In the genomic region with DNA sequence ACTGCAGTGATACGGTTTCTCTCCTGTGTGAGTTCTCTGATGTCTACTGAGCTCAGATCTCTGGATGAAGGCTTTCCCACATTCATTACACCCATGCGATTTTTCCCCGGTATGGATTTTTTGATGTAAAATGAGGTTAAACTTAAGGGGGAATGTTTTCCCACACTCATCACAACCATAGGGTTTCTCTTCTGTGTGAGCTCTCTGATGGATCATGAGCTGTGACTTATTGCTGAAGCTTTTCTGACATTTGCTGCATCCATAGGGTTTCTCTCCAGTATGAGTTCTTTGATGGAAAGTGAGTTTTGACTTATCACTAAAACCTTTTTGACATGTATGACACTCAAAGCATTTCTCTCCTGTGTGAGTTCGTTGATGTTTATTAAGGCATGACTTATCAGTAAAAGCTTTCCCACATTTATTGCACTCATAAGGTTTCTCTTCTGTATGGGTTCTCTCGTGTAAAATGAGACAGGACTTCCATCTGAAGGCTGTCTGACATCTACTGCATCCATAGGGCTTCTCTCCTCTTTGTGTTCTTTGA, we compare ENCODE assay signal across 18 cellular contexts. TPM values are rescaled to one million over a fixed set of nuclear protein-coding genes. Genes with fewer than 3 reads are reported as not detected.
A peak's percentile ranks its signal among the peaks of the same experiment; 100 is the strongest.
DNase-seq lines count a peak whose midpoint lies in the region; ATAC-seq, FAIRE-seq and TF ChIP-seq lines count a peak whose summit lies in the region.
"Had no signal": no experiment of that assay in that cellular context is flagged by ENCODE, and none has a peak within 500 bp of the region (broad histone marks: within the 10 kb centered on the region; RNA-seq: fewer than 3 reads in every experiment).

No MANE protein-coding gene starts in this region.

- H3K79me1 ChIP-seq in H1 (ENCODE audit: low read depth, low read length): no peaks in the 10 kb centered on the region

- H3F3A ChIP-seq in GM23338 (replicated peaks; ENCODE audit: low read depth): 0 out of 2 replicates have a peak, but pooled peaks cover 10% of the 10 kb centered on the region

- no peak for TF ChIP-seq EP300 in H1 (IDR thresholded peaks at IDR 0.05; ENCODE audit: borderline replicate concordance in 1 of 2, low read depth in 2 of 2, low read length in 2 of 2)

- in situ Hi-C loops in GM13977 (cut with MboI; ENCODE audit: low pct_unique_long_range_greater_than_20kb, low sequenced_read_pairs, unreplicated experiment): no loop called here

- no peak overlapping the region for H2BK20ac ChIP-seq in H1 (ENCODE audit: low read length)

- TF ChIP-seq CTCF in GM23338 (conservative IDR thresholded peaks at IDR 0.05; ENCODE audit: low read depth in 2 of 2) (no peak), H1 (IDR thresholded peaks at IDR 0.05; ENCODE audit: control extremely low read depth in 1 of 3, insufficient read depth in 1 of 3, low read depth in 1 of 3, low read length in 3 of 3) (no peak), GM13977 (IDR thresholded peaks at IDR 0.05; ENCODE audit: extremely low read depth, insufficient read depth, missing control alignments) (no peak)

- H3K4me3 ChIP-seq in BLaER1 (peak overlapping the region; percentile 27; the same call in 1 of the 2 replicates), GM23338 (peak overlapping the region; percentile 30; the same call in 1 of the 2 replicates), H1 (ENCODE audit: extremely low read depth in 1 of 4, insufficient read depth in 2 of 4, low read depth in 3 of 4, low read length in 4 of 4) (no peak overlapping the region)

- DNase-seq in GM23338 (ENCODE audit: low spot score) (no peak), OCI-M1 (lab: John Stamatoyannopoulos, UW) (peak; percentile 24), H1 (ENCODE audit: low read depth in 1 of 2, low spot score in 2 of 2) (no peak), GM13977 (ENCODE audit: low spot score) (no peak), NCI-H524 (lab: John Stamatoyannopoulos, UW) (no peak), NCI-H510A (lab: John Stamatoyannopoulos, UW) (no peak)
- DNase-seq: C1 segment of cervical spinal cord; CD4-positive, CD25-positive, alpha-beta regulatory T cell; CD8-positive, alpha-beta memory T cell; COR-L47; DMS 273 treated with DMSO at 0.1 percent for 48 hours; DMS79 treated with DMSO at 0.1 percent for 48 hours; GF-D8; H7 had no signal

- H3K4me1 Mint-ChIP-seq in GM23338: 0 out of 3 replicates have a peak, but pooled peaks cover 2% of the 10 kb centered on the region
- H3K4me1 Mint-ChIP-seq: CD4-positive, CD25-positive, alpha-beta regulatory T cell; CD8-positive, alpha-beta memory T cell had no signal

- FAIRE-seq in H1 (lab: Jason Lieb, UNC): no peak
- FAIRE-seq: GM19239 had no signal

- peaks cover 82% of the 10 kb centered on the region for H3K36me3 Mint-ChIP-seq in GM23338 (ENCODE audit: low read depth)

- H3K27me3 ChIP-seq in BLaER1 (no peaks in the 10 kb centered on the region), GM23338 (ENCODE audit: insufficient read depth) (no peaks in the 10 kb centered on the region), H1 (replicated peaks in 1 of 4; ENCODE audit: control insufficient read depth in 3 of 4, extremely low read depth in 1 of 4, insufficient read depth in 3 of 4, low read length in 3 of 4) (no peaks in the 10 kb centered on the region)

- CTCF ChIA-PET in H1 (lab: Charles Lee; ENCODE audit: partially characterized antibody): interaction anchor here (1.0 kb wide), 1 partner anchor 24 kb away, joined by 3 read pairs; no protein-coding TSS in a partner anchor

- H2BK12ac ChIP-seq in H1 (ENCODE audit: low read depth, low read length): no peak overlapping the region

- H4K91ac ChIP-seq in H1 (replicated peaks; ENCODE audit: insufficient read length, low read length): no peak overlapping the region

- H3K9me3 ChIP-seq in BLaER1: peaks cover 99% of the 10 kb centered on the region
- peaks cover 89 to 94% of the 10 kb centered on the region in 2 experiments for H3K9me3 ChIP-seq in H1 (ENCODE audit: insufficient read depth in 2 of 2, low read depth in 1 of 2, low read length in 1 of 2)

- ATAC-seq in GM23338: no peak

- no peak overlapping the region for H3K4me3 Mint-ChIP-seq in GM23338
- H3K4me3 Mint-ChIP-seq: B cell; CD8-positive, alpha-beta memory T cell had no signal

- no peaks in the 10 kb centered on the region for H3K23me2 ChIP-seq in H1 (ENCODE audit: low read depth, low read length)

- no peak overlapping the region for H3K14ac ChIP-seq in H1 (ENCODE audit: insufficient read length)

- no peak overlapping the region for H3K18ac ChIP-seq in H1 (ENCODE audit: extremely low read depth, low read length)

- TF ChIP-seq POLR2A in H1 (IDR thresholded peaks at IDR 0.05; ENCODE audit: control extremely low read depth in 1 of 2, low read depth in 2 of 2, low read length in 2 of 2): no peak

- H3K56ac ChIP-seq in H1 (replicated peaks; ENCODE audit: insufficient read length, low read depth, low read length): no peak overlapping the region

- H4K20me1 ChIP-seq in BLaER1: no peaks in the 10 kb centered on the region
- H4K20me1 ChIP-seq in GM23338 (replicated peaks; ENCODE audit: insufficient read depth): no peaks in the 10 kb centered on the region
- no peaks in the 10 kb centered on the region for H4K20me1 ChIP-seq in H1 (replicated peaks in 1 of 2; ENCODE audit: control insufficient read depth in 1 of 2, insufficient read depth in 2 of 2, low read length in 2 of 2)

- H3K4me1 ChIP-seq in BLaER1 (peaks cover 5% of the 10 kb centered on the region; the same call in 1 of the 2 replicates), GM23338 (ENCODE audit: insufficient read depth) (0 out of 2 replicates have a peak, but pooled peaks cover under 1% of the 10 kb centered on the region), H1 (replicated peaks in 1 of 4; ENCODE audit: control insufficient read depth in 3 of 4, insufficient read depth in 4 of 4, low read length in 3 of 4) (no peaks in the 10 kb centered on the region)

- H3K9me2 ChIP-seq in GM23338 (ENCODE audit: insufficient read depth): no peaks in the 10 kb centered on the region; the same call in 1 of the 2 replicates

- H3K27me3 Mint-ChIP-seq in GM23338 (ENCODE audit: insufficient read depth, low read depth, poor library complexity): peaks cover 5% of the 10 kb centered on the region
- H3K27me3 Mint-ChIP-seq: B cell; CD4-positive, CD25-positive, alpha-beta regulatory T cell had no signal

- H2BK120ac ChIP-seq in H1 (replicated peaks; ENCODE audit: low read depth, low read length): no peak overlapping the region

- no peak overlapping the region for H2BK5ac ChIP-seq in H1 (ENCODE audit: low read depth, low read length)

- POLR2A ChIA-PET in H1 (lab: Charles Lee; ENCODE audit: partially characterized antibody): interaction anchor here (1.3 to 1.9 kb wide), 3 partner anchors 8 to 11 kb away, joined by 4 to 6 read pairs (median 6); no protein-coding TSS in a partner anchor

- no peak overlapping the region for H3K4ac ChIP-seq in H1 (replicated peaks; ENCODE audit: insufficient read length, low read depth, low read length)

- H3K4me2 ChIP-seq in BLaER1 (no peak overlapping the region), GM23338 (no peak overlapping the region), H1 (ENCODE audit: insufficient read depth in 1 of 2, low read depth in 2 of 2, low read length in 2 of 2) (no peak overlapping the region)
- H3K4me2 ChIP-seq: KMS-11 had no signal

- no peak overlapping the region for H3K9ac ChIP-seq in BLaER1
- no peak overlapping the region for H3K9ac ChIP-seq in H1 (replicated peaks in 1 of 4; ENCODE audit: extremely low read depth in 1 of 4, low read depth in 3 of 4, low read length in 3 of 4)
- H3K9ac ChIP-seq: KMS-11 had no signal

- WGBS in H1 (ENCODE audit: extremely low coverage in 1 of 2, insufficient coverage in 1 of 2, insufficient read length in 1 of 2, insufficient replicate concordance in 2 of 2, low coverage in 1 of 2, low lambda C conversion rate in 2 of 2, missing lambda C conversion rate in 1 of 2), 2 experiments: 92% methylated on average over 5 of the region's 5 CpGs; no CpG with 5 or more reads in 1 of the 2 experiments

- H3K9me3 Mint-ChIP-seq in GM23338: peaks cover 99% of the 10 kb centered on the region

- no peak overlapping the region for H4K8ac ChIP-seq in H1 (ENCODE audit: extremely low read depth, insufficient read depth, low read length)

- no peak overlapping the region for H3K23ac ChIP-seq in H1 (ENCODE audit: insufficient read length)

- H3K27ac Mint-ChIP-seq in GM23338: no peak overlapping the region
- H3K27ac Mint-ChIP-seq: B cell; CD4-positive, CD25-positive, alpha-beta regulatory T cell; CD8-positive, alpha-beta memory T cell had no signal

- H2BK15ac ChIP-seq in H1 (ENCODE audit: low read length): no peak overlapping the region

- H3K36me3 ChIP-seq in BLaER1 (no peaks in the 10 kb centered on the region), GM23338 (ENCODE audit: insufficient read depth) (peaks cover 70% of the 10 kb centered on the region), H1 (ENCODE audit: control insufficient read depth in 2 of 4, insufficient read depth in 4 of 4, low read length in 3 of 4) (peaks cover 0 to 28% (median 7%) of the 10 kb centered on the region in 4 experiments; a peak in 3 of 8 replicates)

- no peak overlapping the region for H4K5ac ChIP-seq in H1 (ENCODE audit: insufficient read length, low read depth, low read length)

- no peak overlapping the region for H2AK5ac ChIP-seq in H1 (ENCODE audit: low read depth, low read length)

- no peak overlapping the region for H2AFZ ChIP-seq in GM23338
- H2AFZ ChIP-seq in H1 (ENCODE audit: low read length): no peak overlapping the region

- no peak overlapping the region for H3K27ac ChIP-seq in BLaER1
- no peak overlapping the region for H3K27ac ChIP-seq in GM23338 (ENCODE audit: low read depth)
- H3K27ac ChIP-seq in H1 (ENCODE audit: low read depth, low read length): no peak overlapping the region
- H3K27ac ChIP-seq: KMS-11 had no signal

- TF ChIP-seq RAD21 in H1 (IDR thresholded peaks at IDR 0.05 in 1 of 2, conservative IDR thresholded peaks at IDR 0.05 in 1 of 2; ENCODE audit: low read depth in 2 of 2, low read length in 2 of 2): no peak

- H3K79me2 ChIP-seq in GM23338 (replicated peaks; ENCODE audit: insufficient read depth) (no peaks in the 10 kb centered on the region; the same call in 1 of the 2 replicates), H1 (ENCODE audit: control insufficient read depth in 1 of 2, insufficient read depth in 2 of 2, low read length in 2 of 2) (no peaks in the 10 kb centered on the region)

RNA-seq across cellular contexts. Expression of a gene that starts 10.6 kb away (rescaled TPM):
- 68.9 and 75.5 TPM in 2 replicates for total RNA-seq in GM23338 (2014; rRNA removed; shearing (Covaris generic))
- 29.2 and 40.6 TPM in 2 replicates for polyA plus RNA-seq in GM23338 (2016; fragmentation: Nextera tagmentation; extraction: Ambion mirVana)
- 44.0 and 51.7 TPM in 2 replicates for total RNA-seq in H1 (2021; fragmentation: NEBNext Ultra II Directional; extraction: Animal tissue kit (Norgen Biotek cat#: 25700))
- polyA plus RNA-seq in H1 (2011; rRNA removed): 13.3 and 24.7 TPM in 2 replicates
- polyA plus RNA-seq in H1 (2011; cell fraction: cytosol; rRNA removed): 27.3 TPM
- 21.6 TPM for polyA plus RNA-seq in H1 (2011; cell fraction: nucleus; rRNA removed)
- polyA plus RNA-seq in H1 (2012, experiment 1 of 2): 38.3 to 62.2 TPM (median 44.1 TPM) in 4 replicates
- 4.4 TPM for polyA plus RNA-seq in H1 (2012, experiment 2 of 2)
- 41.7 TPM for polyA plus RNA-seq in H1 (2013, experiment 1 of 2)
- polyA plus RNA-seq in H1 (2013, experiment 2 of 2): 39.4 TPM
- polyA minus RNA-seq in H1 (2011; rRNA and poly(A)+ RNA removed): 82.5 and 117 TPM in 2 replicates
- 38.3 TPM for polyA minus RNA-seq in H1 (2011; cell fraction: cytosol; rRNA and poly(A)+ RNA removed)
- polyA minus RNA-seq in H1 (2011; cell fraction: nucleus; rRNA and poly(A)+ RNA removed): 103 TPM

RNA-seq across cellular contexts. Expression of a gene that starts 11.9 kb away (rescaled TPM):
- 11.6 and 18.1 TPM in 2 replicates for total RNA-seq in GM23338 (2014; rRNA removed; shearing (Covaris generic))
- polyA plus RNA-seq in GM23338 (2016; fragmentation: Nextera tagmentation; extraction: Ambion mirVana) (6.0 and 13.8 TPM in 2 replicates), H1 (2011; rRNA removed) (3.8 and 4.7 TPM in 2 replicates)
- total RNA-seq in H1 (2021; fragmentation: NEBNext Ultra II Directional; extraction: Animal tissue kit (Norgen Biotek cat#: 25700)): 7.5 and 14.2 TPM in 2 replicates
- 8.4 TPM for polyA plus RNA-seq in H1 (2011; cell fraction: cytosol; rRNA removed)
- polyA plus RNA-seq in H1 (2011; cell fraction: nucleus; rRNA removed): 9.5 TPM
- polyA plus RNA-seq in H1 (2012, experiment 1 of 2): 10.5 to 14.7 TPM (median 12.8 TPM) in 4 replicates
- 0.68 TPM for polyA plus RNA-seq in H1 (2012, experiment 2 of 2)
- 6.5 TPM for polyA plus RNA-seq in H1 (2013, experiment 1 of 2)
- 5.7 TPM for polyA plus RNA-seq in H1 (2013, experiment 2 of 2)
- polyA minus RNA-seq in H1 (2011; rRNA and poly(A)+ RNA removed): 27.6 and 32.7 TPM in 2 replicates
- polyA minus RNA-seq in H1 (2011; cell fraction: cytosol; rRNA and poly(A)+ RNA removed): 17.5 TPM
- 36.0 TPM for polyA minus RNA-seq in H1 (2011; cell fraction: nucleus; rRNA and poly(A)+ RNA removed)

RNA-seq across cellular contexts. Expression of a gene that starts 27.6 kb away (rescaled TPM):
- 27.4 and 37.7 TPM in 2 replicates for total RNA-seq in GM23338 (2014; rRNA removed; shearing (Covaris generic))
- polyA plus RNA-seq in GM23338 (2016; fragmentation: Nextera tagmentation; extraction: Ambion mirVana): 11.2 and 18.3 TPM in 2 replicates
- 14.9 and 19.3 TPM in 2 replicates for total RNA-seq in H1 (2021; fragmentation: NEBNext Ultra II Directional; extraction: Animal tissue kit (Norgen Biotek cat#: 25700))
- 11.5 and 13.8 TPM in 2 replicates for polyA plus RNA-seq in H1 (2011; rRNA removed)
- polyA plus RNA-seq in H1 (2011; cell fraction: cytosol; rRNA removed): 21.6 TPM
- 23.1 TPM for polyA plus RNA-seq in H1 (2011; cell fraction: nucleus; rRNA removed)
- 15.0 to 18.5 TPM (median 16.5 TPM) in 4 replicates for polyA plus RNA-seq in H1 (2012, experiment 1 of 2)
- 0.88 TPM for polyA plus RNA-seq in H1 (2012, experiment 2 of 2)
- 15.2 TPM for polyA plus RNA-seq in H1 (2013, experiment 1 of 2)
- 14.5 TPM for polyA plus RNA-seq in H1 (2013, experiment 2 of 2)
- 28.3 and 31.1 TPM in 2 replicates for polyA minus RNA-seq in H1 (2011; rRNA and poly(A)+ RNA removed)
- polyA minus RNA-seq in H1 (2011; cell fraction: cytosol; rRNA and poly(A)+ RNA removed): 8.8 TPM
- polyA minus RNA-seq in H1 (2011; cell fraction: nucleus; rRNA and poly(A)+ RNA removed): 69.6 TPM

Comparison
In these comparisons a context has a peak if more than half of its experiments do, and no peak if none do; other contexts are left out.
1. H3K4me3 ChIP-seq: peak in BLaER1 (single experiment) and GM23338 (single experiment); none in H1 (0 of 4).